In the genomic region with DNA sequence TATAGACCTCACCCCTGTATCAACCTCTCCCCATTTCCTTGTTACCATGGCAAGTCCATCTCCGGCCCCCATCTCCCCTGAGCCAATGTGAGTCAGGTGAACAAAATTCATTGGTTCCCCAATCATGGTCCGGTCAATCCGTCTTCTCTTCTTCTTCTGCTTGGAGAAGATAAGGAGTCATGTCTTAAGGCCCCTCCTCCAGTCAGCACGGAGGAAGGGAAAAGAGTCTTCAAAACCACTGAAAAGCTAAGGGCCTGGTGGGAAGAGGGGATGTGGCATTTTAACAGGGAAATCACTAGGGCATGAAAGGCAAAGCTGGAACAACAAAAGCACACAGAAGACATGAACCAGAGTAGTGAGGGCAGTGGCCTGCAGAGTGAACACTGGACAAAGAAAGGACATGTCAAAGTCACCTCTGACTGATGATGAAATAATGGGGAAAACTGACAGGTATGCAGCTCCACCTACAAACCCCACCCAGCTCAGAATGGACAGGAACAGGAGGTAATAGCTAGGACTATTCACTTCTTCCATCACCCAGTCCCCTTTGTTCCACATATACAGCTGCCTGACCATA, we compare ENCODE assay signal across 1 cellular context.
TF ChIP-seq lines count a peak whose summit lies in the region.

No MANE protein-coding gene starts in this region.

TF ChIP-seq in GM23338, 12 proteins besides CTCF, POLR2A, EP300 and RAD21:
- TF ChIP-seq EZH2 (IDR thresholded peaks at IDR 0.05; ENCODE audit: low read depth, unreplicated experiment) (no peak), ZNF331 (CRISPR knock-in tag; IDR thresholded peaks at IDR 0.05; ENCODE audit: low read depth) (no peak), JUNB (IDR thresholded peaks at IDR 0.05; ENCODE audit: unreplicated experiment) (no peak), ZNF462 (CRISPR knock-in tag; IDR thresholded peaks at IDR 0.05) (no peak), EZH2phosphoT487 (IDR thresholded peaks at IDR 0.05; ENCODE audit: unreplicated experiment) (no peak)
- TF ChIP-seq, protein P1, sequence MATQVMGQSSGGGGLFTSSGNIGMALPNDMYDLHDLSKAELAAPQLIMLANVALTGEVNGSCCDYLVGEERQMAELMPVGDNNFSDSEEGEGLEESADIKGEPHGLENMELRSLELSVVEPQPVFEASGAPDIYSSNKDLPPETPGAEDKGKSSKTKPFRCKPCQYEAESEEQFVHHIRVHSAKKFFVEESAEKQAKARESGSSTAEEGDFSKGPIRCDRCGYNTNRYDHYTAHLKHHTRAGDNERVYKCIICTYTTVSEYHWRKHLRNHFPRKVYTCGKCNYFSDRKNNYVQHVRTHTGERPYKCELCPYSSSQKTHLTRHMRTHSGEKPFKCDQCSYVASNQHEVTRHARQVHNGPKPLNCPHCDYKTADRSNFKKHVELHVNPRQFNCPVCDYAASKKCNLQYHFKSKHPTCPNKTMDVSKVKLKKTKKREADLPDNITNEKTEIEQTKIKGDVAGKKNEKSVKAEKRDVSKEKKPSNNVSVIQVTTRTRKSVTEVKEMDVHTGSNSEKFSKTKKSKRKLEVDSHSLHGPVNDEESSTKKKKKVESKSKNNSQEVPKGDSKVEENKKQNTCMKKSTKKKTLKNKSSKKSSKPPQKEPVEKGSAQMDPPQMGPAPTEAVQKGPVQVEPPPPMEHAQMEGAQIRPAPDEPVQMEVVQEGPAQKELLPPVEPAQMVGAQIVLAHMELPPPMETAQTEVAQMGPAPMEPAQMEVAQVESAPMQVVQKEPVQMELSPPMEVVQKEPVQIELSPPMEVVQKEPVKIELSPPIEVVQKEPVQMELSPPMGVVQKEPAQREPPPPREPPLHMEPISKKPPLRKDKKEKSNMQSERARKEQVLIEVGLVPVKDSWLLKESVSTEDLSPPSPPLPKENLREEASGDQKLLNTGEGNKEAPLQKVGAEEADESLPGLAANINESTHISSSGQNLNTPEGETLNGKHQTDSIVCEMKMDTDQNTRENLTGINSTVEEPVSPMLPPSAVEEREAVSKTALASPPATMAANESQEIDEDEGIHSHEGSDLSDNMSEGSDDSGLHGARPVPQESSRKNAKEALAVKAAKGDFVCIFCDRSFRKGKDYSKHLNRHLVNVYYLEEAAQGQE (IDR thresholded peaks at IDR 0.05; ENCODE audit: unreplicated experiment) = no peak
- TF ChIP-seq, protein P2, sequence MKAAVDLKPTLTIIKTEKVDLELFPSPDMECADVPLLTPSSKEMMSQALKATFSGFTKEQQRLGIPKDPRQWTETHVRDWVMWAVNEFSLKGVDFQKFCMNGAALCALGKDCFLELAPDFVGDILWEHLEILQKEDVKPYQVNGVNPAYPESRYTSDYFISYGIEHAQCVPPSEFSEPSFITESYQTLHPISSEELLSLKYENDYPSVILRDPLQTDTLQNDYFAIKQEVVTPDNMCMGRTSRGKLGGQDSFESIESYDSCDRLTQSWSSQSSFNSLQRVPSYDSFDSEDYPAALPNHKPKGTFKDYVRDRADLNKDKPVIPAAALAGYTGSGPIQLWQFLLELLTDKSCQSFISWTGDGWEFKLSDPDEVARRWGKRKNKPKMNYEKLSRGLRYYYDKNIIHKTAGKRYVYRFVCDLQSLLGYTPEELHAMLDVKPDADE (IDR thresholded peaks at IDR 0.05) = no peak
